ENCODE assay signal across 12 cellular contexts in genomic region chr1:58845947-58846346, GRCh38.
"Had no signal": no experiment of that assay in that cellular context is flagged by ENCODE, and none has a peak within 500 bp of the region (broad histone marks: within the 10 kb centered on the region; RNA-seq: fewer than 3 reads in every experiment).

No MANE protein-coding gene starts in this region.

- H3K4me3 ChIP-seq: breast epithelium, lung had no signal

- H3K9me3 ChIP-seq: breast epithelium had no signal

- DNase-seq: activated CD4-positive, alpha-beta memory T cell treated with anti-CD3 and anti-CD28 coated beads for 36 hours; activated gamma-delta T cell treated with Interleukin-2 at 50 U/mL for 16 hours; activated naive CD8-positive, alpha-beta T cell treated with anti-CD3 and anti-CD28 coated beads, Interleukin-2, amount 10 ng/mL, durations not matched to agents 7 days and 5 days; activated T-cell treated with anti-CD3 and anti-CD28 coated beads, Interleukin-2, amount 50 U/mL, for 48 hours; aorta; immature natural killer cell; left cardiac atrium; naive B cell; retina; stimulated activated CD4-positive, alpha-beta T cell treated with anti-CD3 and anti-CD28 coated beads, Interleukin-4, amount 100 ng/mL, for 24 hours had no signal

- H3K27me3 ChIP-seq: breast epithelium had no signal

- H3K4me1 ChIP-seq: breast epithelium had no signal

- H3K36me3 ChIP-seq: breast epithelium had no signal

- H3K27ac ChIP-seq: breast epithelium had no signal

- ATAC-seq: left cardiac atrium had no signal
